In genomic region chr9:127568971-127569818, GRCh38 we compare ENCODE assay signal across 8 cellular contexts. TPM values are rescaled to one million over a fixed set of nuclear protein-coding genes. Genes with fewer than 3 reads are reported as not detected.
A peak's percentile ranks its signal among the peaks of the same experiment; 100 is the strongest.
DNase-seq lines count a peak whose midpoint lies in the region; ATAC-seq, FAIRE-seq and TF ChIP-seq lines count a peak whose summit lies in the region.

No MANE protein-coding gene starts in this region.

- intact Hi-C loops in kidney (cut with DNase I) = no loop called here

- peak overlapping the region; percentile 95 to 97 for H3K27ac ChIP-seq in kidney (ENCODE audit: low read depth in 2 of 2, low read length in 2 of 2)

- H3K36me3 ChIP-seq in kidney (ENCODE audit: control insufficient read depth in 1 of 2, insufficient read depth in 2 of 2, low read length in 2 of 2) = no peaks in the 10 kb centered on the region

- peak overlapping the region; percentile 47 to 61 for H3K9ac ChIP-seq in kidney (ENCODE audit: low read length in 2 of 2)

- FAIRE-seq in H54 (lab: Jason Lieb, UNC) = no peak
- no peak for FAIRE-seq in kidney (lab: Jason Lieb, UNC)

- H3K4me1 ChIP-seq in kidney (ENCODE audit: control insufficient read depth in 1 of 2, insufficient read depth in 1 of 2, low read depth in 1 of 2, low read length in 2 of 2) = peaks cover 17 to 24% of the 10 kb centered on the region in 2 donors

- ATAC-seq in GM21447 (IDR thresholded peaks at IDR 0.05; ENCODE audit: unreplicated experiment) = no peak

- peak overlapping the region; percentile 16 to 82 for H3K4me3 ChIP-seq in kidney (ENCODE audit: low read length in 2 of 2)

- H3K9me3 ChIP-seq in kidney (ENCODE audit: control insufficient read depth in 1 of 2, low read length in 2 of 2) = no peaks in the 10 kb centered on the region

- TF ChIP-seq CTCF in kidney (IDR thresholded peaks at IDR 0.05; ENCODE audit: borderline replicate concordance, extremely low read depth, insufficient read depth) = no peak

- peak; percentile 90 for DNase-seq in CD1c-positive myeloid dendritic cell (ENCODE audit: extremely low spot score)
- DNase-seq in H54 (ENCODE audit: insufficient read length, low spot score) = no peak
- peak; percentile 68 for DNase-seq in NCI-H2196 treated with DMSO at 0.1 percent for 48 hours (lab: John Stamatoyannopoulos, UW; ENCODE audit: unreplicated experiment)
- peak; percentile 64 for DNase-seq in activated CD4-positive, alpha-beta T cell treated with anti-CD3 and anti-CD28 coated beads for 1 hour
- DNase-seq in central memory CD4-positive, alpha-beta T cell = peak; percentile 67
- DNase-seq in kidney = peak; percentile 95
- peak; percentile 52 to 76 for DNase-seq in stimulated activated CD4-positive, alpha-beta T cell treated with anti-CD3 and anti-CD28 coated beads, Interleukin-15, amount 100 ng/mL, for 48 hours (ENCODE audit: low read depth in 2 of 2)

- TF ChIP-seq POLR2A in H54 (IDR thresholded peaks at IDR 0.05; ENCODE audit: low read depth, low read length) = peak; percentile 75

RNA-seq across cellular contexts. Expression of gene STXBP1, which starts 42.9 kb away (rescaled TPM):
- total RNA-seq in kidney = 32.8 TPM
- polyA plus RNA-seq in kidney (ENCODE audit: insufficient read depth, low read depth, low replicate concordance) = 14.3 TPM
